In genomic region chr9:137913132-137913531, GRCh38 we compare ENCODE assay signal across 40 cellular contexts. TPM values are rescaled to one million over a fixed set of nuclear protein-coding genes. Genes with fewer than 3 reads are reported as not detected.
"Had no signal": no experiment of that assay in that cellular context is flagged by ENCODE, and none has a peak within 500 bp of the region (broad histone marks: within the 10 kb centered on the region; RNA-seq: fewer than 3 reads in every experiment).

No MANE protein-coding gene starts in this region.

- H3K4me3 ChIP-seq: adrenal gland, ascending aorta, cardiac muscle cell had no signal

- H3K27ac Mint-ChIP-seq: activated CD4-positive, alpha-beta memory T cell treated with anti-CD3 and anti-CD28 coated beads, Interleukin-2, amount 10 ng/mL, durations not matched to agents 7 days and 5 days; activated CD4-positive, alpha-beta T cell treated with anti-CD3 and anti-CD28 coated beads for 36 hours; activated CD4-positive, alpha-beta T cell treated with anti-CD3 and anti-CD28 coated beads, Interleukin-2, amount 10 ng/mL, durations not matched to agents 7 days and 5 days; activated naive CD4-positive, alpha-beta T cell treated with anti-CD3 and anti-CD28 coated beads for 36 hours; activated naive CD4-positive, alpha-beta T cell treated with anti-CD3 and anti-CD28 coated beads, Interleukin-2, amount 50 U/mL, for 72 hours; activated naive CD8-positive, alpha-beta T cell treated with anti-CD3 and anti-CD28 coated beads for 36 hours; activated T-cell treated with anti-CD3 and anti-CD28 coated beads, Interleukin-2, amount 50 U/mL, for 72 hours; activated T-helper 1 cell treated with anti-CD3 and anti-CD28 coated beads, Interleukin-12 subunit alpha, Interleukin-12 subunit beta, Interleukin-2, Interleukin-4 antibody, amounts not matched to agents 30 ng/mL and 10 ng/mL and 1 ng/mL, durations not matched to agents 14 hours and 24 hours and 36 hours; activated T-helper 17 cell treated with anti-CD3 and anti-CD28 coated beads, Interleukin-2, amount 50 U/mL, for 72 hours; brain; T-helper 1 cell treated with Interleukin-12 subunit alpha and Interleukin-12 subunit beta and Interleukin-4 antibody, amounts not matched to agents 30 μg/mL and 1 μg/mL, for 36 hours; T-helper 2 cell treated with Interferon-gamma antibody and Interleukin-4, amounts not matched to agents 5 μg/mL and 100 μg/mL, for 36 hours; WTC11 had no signal

- H3K27me3 Mint-ChIP-seq: activated CD4-positive, alpha-beta memory T cell treated with anti-CD3 and anti-CD28 coated beads, Interleukin-2, amount 10 ng/mL, durations not matched to agents 7 days and 5 days; activated CD4-positive, alpha-beta T cell treated with anti-CD3 and anti-CD28 coated beads, Interleukin-2, amount 10 ng/mL, durations not matched to agents 7 days and 5 days had no signal

- ATAC-seq: activated CD4-positive, alpha-beta T cell treated with anti-CD3 and anti-CD28 coated beads for 36 hours; activated CD4-positive, CD25-positive, alpha-beta regulatory T cell treated with anti-CD3 and anti-CD28 coated beads, Interleukin-2, amount 50 U/mL, for 24 hours; activated naive CD4-positive, alpha-beta T cell treated with anti-CD3 and anti-CD28 coated beads, Interleukin-2, amount 50 U/mL, for 72 hours; activated T-cell treated with anti-CD3 and anti-CD28 coated beads, Interleukin-2, amount 50 U/mL, for 4 hours; activated T-cell treated with anti-CD3 and anti-CD28 coated beads, Interleukin-2, amount 50 U/mL, for 72 hours; activated T-helper 17 cell treated with anti-CD3 and anti-CD28 coated beads, Interleukin-2, amount 50 U/mL, for 72 hours; WTC11 had no signal

- H3K4me1 Mint-ChIP-seq: activated CD4-positive, alpha-beta memory T cell treated with anti-CD3 and anti-CD28 coated beads, Interleukin-2, amount 10 ng/mL, durations not matched to agents 7 days and 5 days; activated CD4-positive, alpha-beta T cell treated with anti-CD3 and anti-CD28 coated beads for 36 hours; activated CD4-positive, alpha-beta T cell treated with anti-CD3 and anti-CD28 coated beads, Interleukin-2, amount 10 ng/mL, durations not matched to agents 7 days and 5 days; activated naive CD8-positive, alpha-beta T cell treated with anti-CD3 and anti-CD28 coated beads for 36 hours; activated T-helper 17 cell treated with anti-CD3 and anti-CD28 coated beads, Interleukin-2, amount 50 U/mL, for 72 hours; central memory CD8-positive, alpha-beta T cell; WTC11 had no signal

- H3K27ac ChIP-seq: adrenal gland, ascending aorta, cardiac muscle cell, WERI-Rb-1 had no signal

- H3K4me3 Mint-ChIP-seq: activated CD4-positive, alpha-beta memory T cell treated with anti-CD3 and anti-CD28 coated beads, Interleukin-2, amount 10 ng/mL, durations not matched to agents 7 days and 5 days; activated CD4-positive, alpha-beta T cell treated with anti-CD3 and anti-CD28 coated beads for 36 hours; activated CD4-positive, alpha-beta T cell treated with anti-CD3 and anti-CD28 coated beads, Interleukin-2, amount 10 ng/mL, durations not matched to agents 7 days and 5 days; activated naive CD4-positive, alpha-beta T cell treated with anti-CD3 and anti-CD28 coated beads for 36 hours; activated naive CD8-positive, alpha-beta T cell treated with anti-CD3 and anti-CD28 coated beads for 36 hours; activated T-cell treated with anti-CD3 and anti-CD28 coated beads, Interleukin-2, amount 50 U/mL, for 4 hours; activated T-cell treated with anti-CD3 and anti-CD28 coated beads, Interleukin-2, amount 50 U/mL, for 72 hours; activated T-helper 1 cell treated with anti-CD3 and anti-CD28 coated beads, Interleukin-12 subunit alpha, Interleukin-12 subunit beta, Interleukin-2, Interleukin-4 antibody, amounts not matched to agents 30 ng/mL and 10 ng/mL and 1 ng/mL, durations not matched to agents 14 hours and 24 hours and 36 hours; activated T-helper 17 cell treated with anti-CD3 and anti-CD28 coated beads, Interleukin-2, amount 50 U/mL, for 72 hours; brain; central memory CD8-positive, alpha-beta T cell; T-helper 1 cell treated with Interleukin-12 subunit alpha and Interleukin-12 subunit beta and Interleukin-4 antibody, amounts not matched to agents 30 μg/mL and 1 μg/mL, for 36 hours; T-helper 2 cell treated with Interferon-gamma antibody and Interleukin-4, amounts not matched to agents 5 μg/mL and 100 μg/mL, for 36 hours; WTC11 had no signal

- H3K36me3 Mint-ChIP-seq: activated naive CD4-positive, alpha-beta T cell treated with anti-CD3 and anti-CD28 coated beads, Interleukin-2, amount 50 U/mL, for 72 hours; activated naive CD8-positive, alpha-beta T cell treated with anti-CD3 and anti-CD28 coated beads for 36 hours had no signal

- DNase-seq: activated CD4-positive, alpha-beta memory T cell treated with anti-CD3 and anti-CD28 coated beads, Interleukin-2, amount 10 ng/mL, durations not matched to agents 7 days and 5 days; activated CD4-positive, alpha-beta T cell treated with anti-CD3 and anti-CD28 coated beads for 1 hour; activated CD4-positive, alpha-beta T cell treated with anti-CD3 and anti-CD28 coated beads for 36 hours; activated CD4-positive, alpha-beta T cell treated with anti-CD3 and anti-CD28 coated beads for 48 hours; activated CD4-positive, alpha-beta T cell treated with anti-CD3 and anti-CD28 coated beads, Interleukin-2, amount 10 ng/mL, durations not matched to agents 7 days and 5 days; activated CD4-positive, alpha-beta T cell treated with anti-CD3 and anti-CD28 coated beads, Interleukin-2, amount 50 U/mL, for 48 hours; activated CD4-positive, CD25-positive, alpha-beta regulatory T cell; activated CD8-positive, alpha-beta memory T cell treated with anti-CD3 and anti-CD28 coated beads, Interleukin-2, amount 50 U/mL, for 4 hours; activated effector memory CD4-positive, alpha-beta T cell treated with anti-CD3 and anti-CD28 coated beads, Interleukin-2, amount 50 U/mL, for 16 hours; activated gamma-delta T cell treated with Interleukin-2 at 50 U/mL for 16 hours; activated naive CD4-positive, alpha-beta T cell; activated naive CD4-positive, alpha-beta T cell treated with anti-CD3 and anti-CD28 coated beads for 36 hours; activated naive CD4-positive, alpha-beta T cell treated with anti-CD3 and anti-CD28 coated beads, Interleukin-2, amount 50 U/mL, for 16 hours; activated naive CD8-positive, alpha-beta T cell treated with anti-CD3 and anti-CD28 coated beads for 36 hours; activated T-cell treated with anti-CD3 and anti-CD28 coated beads for 4 hours; activated T-cell treated with anti-CD3 and anti-CD28 coated beads, Interleukin-2, amount 50 U/mL, for 1 hour; activated T-cell treated with anti-CD3 and anti-CD28 coated beads, Interleukin-2, amount 50 U/mL, for 4 hours; activated T-cell treated with anti-CD3 and anti-CD28 coated beads, Interleukin-2, amount 50 U/mL, for 72 hours; amniotic stem cell; anterior cingulate cortex; cerebellar nuclear complex; SW 1271; T-helper 1 cell; T-helper 2 cell; T-helper 9 cell; WERI-Rb-1 had no signal

- H3K9me3 Mint-ChIP-seq: activated CD4-positive, alpha-beta memory T cell treated with anti-CD3 and anti-CD28 coated beads, Interleukin-2, amount 10 ng/mL, durations not matched to agents 7 days and 5 days; activated CD4-positive, alpha-beta T cell treated with anti-CD3 and anti-CD28 coated beads, Interleukin-2, amount 10 ng/mL, durations not matched to agents 7 days and 5 days; activated naive CD4-positive, alpha-beta T cell treated with anti-CD3 and anti-CD28 coated beads for 36 hours; activated naive CD4-positive, alpha-beta T cell treated with anti-CD3 and anti-CD28 coated beads, Interleukin-2, amount 50 U/mL, for 72 hours; activated naive CD8-positive, alpha-beta T cell treated with anti-CD3 and anti-CD28 coated beads for 36 hours; activated T-cell treated with anti-CD3 and anti-CD28 coated beads, Interleukin-2, amount 50 U/mL, for 4 hours; activated T-cell treated with anti-CD3 and anti-CD28 coated beads, Interleukin-2, amount 50 U/mL, for 72 hours; activated T-helper 1 cell treated with anti-CD3 and anti-CD28 coated beads, Interleukin-12 subunit alpha, Interleukin-12 subunit beta, Interleukin-2, Interleukin-4 antibody, amounts not matched to agents 30 ng/mL and 10 ng/mL and 1 ng/mL, durations not matched to agents 14 hours and 24 hours and 36 hours; activated T-helper 17 cell treated with anti-CD3 and anti-CD28 coated beads, Interleukin-2, amount 50 U/mL, for 72 hours; brain; central memory CD8-positive, alpha-beta T cell; T-helper 1 cell treated with Interleukin-12 subunit alpha and Interleukin-12 subunit beta and Interleukin-4 antibody, amounts not matched to agents 30 μg/mL and 1 μg/mL, for 36 hours; T-helper 2 cell treated with Interferon-gamma antibody and Interleukin-4, amounts not matched to agents 5 μg/mL and 100 μg/mL, for 36 hours; WTC11 had no signal

RNA-seq across cellular contexts. Expression of gene CACNA1B, which starts 35.5 kb away (rescaled TPM):
- total RNA-seq: activated CD4-positive, alpha-beta memory T cell treated with anti-CD3 and anti-CD28 coated beads, Interleukin-2, amount 10 ng/mL, durations not matched to agents 7 days and 5 days; activated CD4-positive, alpha-beta T cell treated with anti-CD3 and anti-CD28 coated beads, Interleukin-2, amount 10 ng/mL, durations not matched to agents 7 days and 5 days; activated CD8-positive, alpha-beta memory T cell treated with anti-CD3 and anti-CD28 coated beads for 36 hours; activated naive CD8-positive, alpha-beta T cell treated with anti-CD3 and anti-CD28 coated beads for 36 hours; activated T-helper 1 cell treated with anti-CD3 and anti-CD28 coated beads, Interleukin-12 subunit alpha, Interleukin-12 subunit beta, Interleukin-2, Interleukin-4 antibody, amounts not matched to agents 30 ng/mL and 10 ng/mL and 1 ng/mL, durations not matched to agents 14 hours and 24 hours and 36 hours; ascending aorta; bronchial epithelial cell had no signal
